In the genomic region with DNA sequence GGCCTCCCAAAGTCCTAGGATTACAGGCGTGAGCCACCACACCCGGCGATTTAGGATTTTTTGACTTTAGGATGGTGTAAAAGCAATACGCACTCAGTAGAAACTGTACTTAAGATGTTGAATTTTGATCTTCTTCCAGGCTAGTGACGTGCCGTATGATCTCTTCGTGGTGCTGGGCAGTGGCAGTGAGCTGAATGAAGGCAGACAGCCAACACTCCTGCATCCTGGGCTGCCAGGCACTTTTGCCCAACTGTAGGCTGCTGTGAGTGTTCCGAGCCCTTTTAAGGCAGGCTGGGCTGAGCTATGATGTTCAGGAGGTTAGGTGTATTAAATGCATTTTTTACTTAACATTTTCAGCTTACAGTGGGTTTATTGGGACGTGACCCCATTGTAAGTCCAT, we compare ENCODE assay signal across 27 cellular contexts. TPM values are rescaled to one million over a fixed set of nuclear protein-coding genes. Genes with fewer than 3 reads are reported as not detected.
A peak's percentile ranks its signal among the peaks of the same experiment; 100 is the strongest.
DNase-seq lines count a peak whose midpoint lies in the region; ATAC-seq and TF ChIP-seq lines count a peak whose summit lies in the region.
"Had no signal": no experiment of that assay in that cellular context is flagged by ENCODE, and none has a peak within 500 bp of the region (broad histone marks: within the 10 kb centered on the region; RNA-seq: fewer than 3 reads in every experiment).

No MANE protein-coding gene starts in this region.

- ATAC-seq in heart left ventricle (peak in 3 of 4 donors; percentile 33 to 60 (median 56)), Panc1 (peak; percentile 33; the same call in 1 of the 2 replicates), GM18861 (IDR thresholded peaks at IDR 0.05; ENCODE audit: unreplicated experiment) (no peak)
- ATAC-seq: GM12878 had no signal

- DNase-seq in heart left ventricle (no peak), cardiac septum (ENCODE audit: low spot score) (no peak), Panc1 (ENCODE audit: low read depth, low spot score) (no peak), medulla oblongata (ENCODE audit: extremely low spot score) (no peak)
- DNase-seq: 8988T; ACHN; BE2C; C1 segment of cervical spinal cord; CD4-positive, alpha-beta memory T cell; CD4-positive, CD25-positive, alpha-beta regulatory T cell; CD8-positive, alpha-beta memory T cell; COR-L47; DMS 273 treated with DMSO at 0.1 percent for 48 hours; DMS153; DMS53; DMS79; DND-41; GDM1 had no signal

- H3K4me1 ChIP-seq in heart left ventricle = no peaks in the 10 kb centered on the region
- no peaks in the 10 kb centered on the region for H3K4me1 ChIP-seq in Panc1 (ENCODE audit: control insufficient read depth, insufficient read depth, low read length)

- POLR2A ChIA-PET in Panc1 (lab: Charles Lee) = no interaction called here

- CTCF ChIA-PET in Panc1 (lab: Charles Lee) = interaction anchor here (0.6 to 0.7 kb wide), 2 partner anchors 38 to 73 kb away, joined by 3 to 4 read pairs; no protein-coding TSS in a partner anchor

- WGBS in heart left ventricle, 4 donors = 77 to 80% (median 80%) methylated on average over 9 of the region's 9 CpGs

- no TSS peak for BruUV-seq in Panc1 (replicated peaks; lab: Mats Ljungman, UMichigan)

- no peak for TF ChIP-seq POLR2A in heart left ventricle (IDR thresholded peaks at IDR 0.05)

- H3K4me3 ChIP-seq in heart left ventricle (no peak overlapping the region), Panc1 (ENCODE audit: low read depth in 2 of 2, low read length in 2 of 2) (no peak overlapping the region)
- H3K4me3 ChIP-seq: BLaER1, GM12878 had no signal

- TF ChIP-seq CTCF in heart left ventricle (IDR thresholded peaks at IDR 0.05) (no peak), Panc1 (IDR thresholded peaks at IDR 0.05) (no peak), VCaP (conservative IDR thresholded peaks at IDR 0.05) (no peak)

- H3K27me3 ChIP-seq in heart left ventricle (peaks cover 0 to 9% (median 0%) of the 10 kb centered on the region in 9 donors), Panc1 (ENCODE audit: control insufficient read depth, insufficient read depth, low read length) (no peaks in the 10 kb centered on the region)
- H3K27me3 ChIP-seq: BE2C, BLaER1 had no signal

- H3K9me3 ChIP-seq in heart left ventricle (no peaks in the 10 kb centered on the region), Panc1 (ENCODE audit: control insufficient read depth, insufficient read depth, low read depth, low read length) (no peaks in the 10 kb centered on the region)
- H3K9me3 ChIP-seq: BE2C, BLaER1 had no signal

- H3K27ac ChIP-seq in heart left ventricle (no peak overlapping the region), Panc1 (ENCODE audit: low read length) (no peak overlapping the region), VCaP (peak overlapping the region; percentile 56; the same call in 1 of the 2 replicates)
- H3K27ac ChIP-seq: BLaER1 had no signal

- in situ Hi-C loops in Panc1 (cut with HindIII; ENCODE audit: low pct_unique_long_range_greater_than_20kb, low sequenced_read_pairs) = no loop called here

- H3K36me3 ChIP-seq in heart left ventricle (no peaks in the 10 kb centered on the region), Panc1 (ENCODE audit: control insufficient read depth, insufficient read depth, low read length) (no peaks in the 10 kb centered on the region)
- H3K36me3 ChIP-seq: BE2C had no signal

- intact Hi-C loops in heart left ventricle (cut with DNase I) (no loop called here), cardiac septum (cut with DNase I) (no loop called here), Panc1 (cut with micrococcal nuclease; ENCODE audit: unreplicated experiment) (no loop called here)

RNA-seq across cellular contexts. Expression of gene IL31, which starts 21.3 kb away (rescaled TPM):
- total RNA-seq in heart left ventricle (not detected), cardiac septum (not detected), Panc1 (2021; ENCODE audit: unreplicated experiment) (not detected)
- not detected for polyA plus RNA-seq in heart left ventricle
- polyA plus RNA-seq in Panc1 (2012; ENCODE audit: insufficient read length) = not detected
- total RNA-seq: A673; CD4-positive, alpha-beta memory T cell; CD4-positive, CD25-positive, alpha-beta regulatory T cell; Daoy; G401; GM12878 had no signal
- polyA plus RNA-seq: AG04450; CD14-positive monocyte; CD4-positive, alpha-beta memory T cell; CD4-positive, CD25-positive, alpha-beta regulatory T cell; CD8-positive, alpha-beta memory T cell; GM12878 had no signal

RNA-seq across cellular contexts. Expression of gene LRRC43, which starts 30.2 kb away (rescaled TPM):
- 1 to 10 TPM in 2 of 9 donors, under 1 TPM in 6, not detected in 1; 0.31 to 1.9 (median 0.92) TPM for total RNA-seq in heart left ventricle
- under 1 TPM; 0.15 to 0.38 TPM for polyA plus RNA-seq in heart left ventricle
- total RNA-seq in cardiac septum = 0.43 TPM
- 1.5 TPM for total RNA-seq in Panc1 (2021; ENCODE audit: unreplicated experiment)
- polyA plus RNA-seq in Panc1 (2012; ENCODE audit: insufficient read length) = 1.4 TPM
- total RNA-seq: A673; CD4-positive, alpha-beta memory T cell; CD4-positive, CD25-positive, alpha-beta regulatory T cell; G401 had no signal
- polyA plus RNA-seq: CD14-positive monocyte; CD4-positive, alpha-beta memory T cell; CD4-positive, CD25-positive, alpha-beta regulatory T cell; GM12878 had no signal

RNA-seq across cellular contexts. Expression of gene B3GNT4, which starts 50.8 kb away (rescaled TPM):
- total RNA-seq in heart left ventricle (not detected), cardiac septum (not detected), Panc1 (2021; ENCODE audit: unreplicated experiment) (1.8 TPM)
- under 1 TPM; 0.11 to 0.27 TPM for polyA plus RNA-seq in heart left ventricle
- polyA plus RNA-seq in Panc1 (2012; ENCODE audit: insufficient read length) = 2.2 TPM
- total RNA-seq: CD4-positive, CD25-positive, alpha-beta regulatory T cell; Daoy; GM12878 had no signal
- polyA plus RNA-seq: CD14-positive monocyte had no signal
